ENCODE assay signal across 1 cellular context in the genomic region with DNA sequence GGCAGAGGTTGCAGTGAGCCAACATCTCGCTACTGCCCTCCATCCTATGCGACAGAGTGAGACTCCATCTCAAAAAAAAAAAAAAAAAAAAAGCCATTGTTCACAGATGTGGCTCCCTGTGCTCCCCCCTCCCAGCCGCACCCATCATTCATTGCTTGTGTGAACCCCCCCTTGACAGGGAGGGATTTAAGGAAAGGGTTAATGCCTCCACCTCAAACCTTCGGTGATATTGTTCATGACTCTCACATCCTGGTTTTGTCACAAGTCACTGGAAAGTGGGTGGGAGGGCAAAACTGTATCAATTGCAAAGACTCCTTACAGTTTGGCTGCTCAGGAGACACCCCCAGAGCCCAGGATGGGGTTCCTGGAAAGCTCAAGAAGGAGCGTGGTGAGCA.
TF ChIP-seq lines count a peak whose summit lies in the region.

No MANE protein-coding gene starts in this region.

TF ChIP-seq in IMR-90, 13 proteins besides CTCF, POLR2A, EP300 and RAD21:
- no peak for TF ChIP-seq FOS (IDR thresholded peaks at IDR 0.05; ENCODE audit: low read depth, low read length)
- TF ChIP-seq, protein P1, sequence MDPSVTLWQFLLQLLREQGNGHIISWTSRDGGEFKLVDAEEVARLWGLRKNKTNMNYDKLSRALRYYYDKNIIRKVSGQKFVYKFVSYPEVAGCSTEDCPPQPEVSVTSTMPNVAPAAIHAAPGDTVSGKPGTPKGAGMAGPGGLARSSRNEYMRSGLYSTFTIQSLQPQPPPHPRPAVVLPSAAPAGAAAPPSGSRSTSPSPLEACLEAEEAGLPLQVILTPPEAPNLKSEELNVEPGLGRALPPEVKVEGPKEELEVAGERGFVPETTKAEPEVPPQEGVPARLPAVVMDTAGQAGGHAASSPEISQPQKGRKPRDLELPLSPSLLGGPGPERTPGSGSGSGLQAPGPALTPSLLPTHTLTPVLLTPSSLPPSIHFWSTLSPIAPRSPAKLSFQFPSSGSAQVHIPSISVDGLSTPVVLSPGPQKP (IDR thresholded peaks at IDR 0.05; ENCODE audit: borderline replicate concordance, low read depth, low read length) = no peak
- TF ChIP-seq RCOR1 (IDR thresholded peaks at IDR 0.05; ENCODE audit: insufficient replicate concordance, low read length) = no peak
- TF ChIP-seq MXI1 (IDR thresholded peaks at IDR 0.05; ENCODE audit: borderline replicate concordance, low read depth, low read length) = no peak
- no peak for TF ChIP-seq CEBPB (IDR thresholded peaks at IDR 0.05; ENCODE audit: low read depth, low read length)
- TF ChIP-seq NFE2L2 (IDR thresholded peaks at IDR 0.05; ENCODE audit: low read depth, low read length) = no peak
TF ChIP-seq in IMR-90: peak in this region for 0.
